In genomic region chr2:65383571-65384488, GRCh38 we compare ENCODE assay signal across 1 cellular context.
TF ChIP-seq lines count a peak whose summit lies in the region.

No MANE protein-coding gene starts in this region.

TF ChIP-seq in GM12878, 131 proteins besides CTCF, POLR2A, EP300 and RAD21 (continued from another document):
- no peak for TF ChIP-seq ZBTB4 (CRISPR knock-in tag; IDR thresholded peaks at IDR 0.05)
- TF ChIP-seq PML (IDR thresholded peaks at IDR 0.05; ENCODE audit: low read length): no peak
- no peak for TF ChIP-seq DPF2 (IDR thresholded peaks at IDR 0.05)
- TF ChIP-seq GABPA (IDR thresholded peaks at IDR 0.05; ENCODE audit: low read depth): no peak
- no peak for TF ChIP-seq KDM1A (IDR thresholded peaks at IDR 0.05; ENCODE audit: borderline replicate concordance)
- TF ChIP-seq YBX1 (IDR thresholded peaks at IDR 0.05): no peak
- no peak for TF ChIP-seq CREB1 (IDR thresholded peaks at IDR 0.05; ENCODE audit: low read depth)
- TF ChIP-seq ZNF384 (IDR thresholded peaks at IDR 0.05; ENCODE audit: borderline replicate concordance, low read depth, low read length): no peak
- no peak for TF ChIP-seq SKIL (IDR thresholded peaks at IDR 0.05; ENCODE audit: low read depth, poor library complexity, severe bottlenecking)
- TF ChIP-seq BACH1 (IDR thresholded peaks at IDR 0.05; ENCODE audit: borderline replicate concordance): no peak
- TF ChIP-seq CHD1 (IDR thresholded peaks at IDR 0.05; ENCODE audit: low read depth, low read length): no peak
- TF ChIP-seq MEF2A (IDR thresholded peaks at IDR 0.05; ENCODE audit: insufficient read depth, low read depth, low read length): no peak
- no peak for TF ChIP-seq POU2F2 (IDR thresholded peaks at IDR 0.05; ENCODE audit: borderline replicate concordance, low read depth, low read length)
- no peak for TF ChIP-seq FOXM1 (IDR thresholded peaks at IDR 0.05; ENCODE audit: low read depth, low read length)
- TF ChIP-seq RBBP5 (conservative IDR thresholded peaks at IDR 0.05): no peak
